Comparison of ENCODE assay signal across 1 cellular context in the genomic region with DNA sequence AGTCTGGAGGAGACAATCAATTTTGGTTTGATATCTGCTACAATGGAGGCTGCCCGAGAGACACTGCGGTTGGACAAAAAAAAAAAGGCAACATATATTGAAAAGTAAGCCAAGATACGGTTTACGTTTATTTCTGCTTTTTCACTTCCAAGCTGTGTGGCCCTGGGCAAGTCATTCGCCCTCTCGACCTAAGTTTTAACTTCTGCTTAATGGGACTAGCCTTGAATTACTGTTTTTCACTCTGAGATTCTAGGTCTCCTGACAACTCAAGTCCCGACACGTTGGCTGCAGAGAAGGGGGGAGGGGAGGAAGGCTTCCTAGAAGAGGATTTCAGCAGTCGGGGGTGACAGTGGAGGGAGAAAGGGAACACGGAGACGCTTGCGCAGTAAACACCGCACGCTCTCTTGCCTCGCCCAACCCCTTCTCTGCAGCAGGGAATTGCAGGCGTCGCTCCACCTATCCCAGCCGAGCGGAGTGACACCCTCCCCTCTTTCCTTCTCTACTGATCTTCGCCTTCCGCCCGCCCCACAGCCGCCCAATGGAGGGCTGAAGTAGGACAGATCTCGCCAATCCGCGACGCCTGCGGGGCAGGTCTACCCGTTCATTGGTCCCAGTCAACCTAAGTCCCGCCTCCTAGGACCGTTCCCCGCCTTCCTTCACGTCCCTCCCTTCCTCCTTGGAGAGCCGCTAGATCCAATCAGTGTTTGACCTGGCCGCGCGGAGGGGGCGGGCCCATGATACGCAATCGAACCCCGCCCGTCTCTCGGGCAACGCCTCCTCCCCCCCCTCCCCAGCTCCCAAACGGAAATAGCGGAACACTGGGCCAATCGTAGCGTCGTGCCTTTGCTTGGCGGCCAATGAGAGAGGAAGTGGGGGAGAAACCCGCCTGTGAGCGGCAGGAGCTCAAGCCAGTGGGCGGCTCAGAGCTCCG.
TF ChIP-seq lines count a peak whose summit lies in the region.

No MANE protein-coding gene starts in this region.

TF ChIP-seq in HEK293, 187 proteins besides CTCF, POLR2A, EP300 and RAD21 (continued from another document and continues in another):
- TF ChIP-seq, protein P1, sequence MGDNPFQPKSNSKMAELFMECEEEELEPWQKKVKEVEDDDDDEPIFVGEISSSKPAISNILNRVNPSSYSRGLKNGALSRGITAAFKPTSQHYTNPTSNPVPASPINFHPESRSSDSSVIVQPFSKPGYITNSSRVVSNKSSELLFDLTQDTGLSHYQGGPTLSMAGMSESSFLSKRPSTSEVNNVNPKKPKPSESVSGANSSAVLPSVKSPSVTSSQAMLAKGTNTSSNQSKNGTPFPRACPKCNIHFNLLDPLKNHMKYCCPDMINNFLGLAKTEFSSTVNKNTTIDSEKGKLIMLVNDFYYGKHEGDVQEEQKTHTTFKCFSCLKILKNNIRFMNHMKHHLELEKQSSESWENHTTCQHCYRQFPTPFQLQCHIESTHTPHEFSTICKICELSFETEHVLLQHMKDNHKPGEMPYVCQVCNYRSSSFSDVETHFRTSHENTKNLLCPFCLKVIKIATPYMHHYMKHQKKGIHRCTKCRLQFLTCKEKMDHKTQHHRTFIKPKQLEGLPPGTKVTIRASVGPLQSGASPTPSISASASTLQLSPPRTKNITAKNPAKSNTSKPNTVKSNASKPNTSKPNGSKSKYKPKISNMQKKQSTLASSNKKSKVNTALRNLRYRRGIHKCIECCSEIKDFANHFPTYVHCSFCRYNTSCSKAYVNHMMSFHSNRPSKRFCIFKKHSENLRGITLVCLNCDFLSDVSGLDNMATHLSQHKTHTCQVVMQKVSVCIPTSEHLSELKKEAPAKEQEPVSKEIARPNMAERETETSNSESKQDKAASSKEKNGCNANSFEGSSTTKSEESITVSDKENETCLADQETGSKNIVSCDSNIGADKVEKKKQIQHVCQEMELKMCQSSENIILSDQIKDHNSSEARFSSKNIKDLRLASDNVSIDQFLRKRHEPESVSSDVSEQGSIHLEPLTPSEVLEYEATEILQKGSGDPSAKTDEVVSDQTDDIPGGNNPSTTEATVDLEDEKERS (tag by site-specific recombination; IDR thresholded peaks at IDR 0.05), result peak; percentile 74
- TF ChIP-seq KLF9 (tag by site-specific recombination; IDR thresholded peaks at IDR 0.05; ENCODE audit: low read depth) (peak; percentile 91), SP7 (tag by site-specific recombination; IDR thresholded peaks at IDR 0.05) (peak; percentile 43; the same call in 1 of the 2 replicates), KLF7 (tag by site-specific recombination; IDR thresholded peaks at IDR 0.05; ENCODE audit: borderline replicate concordance) (peak; percentile 27; the same call in 1 of the 2 replicates), EGR2 (tag by site-specific recombination; IDR thresholded peaks at IDR 0.05; ENCODE audit: low read depth) (peak; percentile 54), GFI1B (tag by site-specific recombination; IDR thresholded peaks at IDR 0.05) (0 out of 2 replicates have a peak, but pooled peaks have one; percentile 25), ZNF610 (tag by site-specific recombination; IDR thresholded peaks at IDR 0.05; ENCODE audit: borderline replicate concordance) (no peak), ZNF10 (tag by site-specific recombination; IDR thresholded peaks at IDR 0.05) (peak; percentile 64), ZSCAN30 (tag by site-specific recombination; IDR thresholded peaks at IDR 0.05) (peak; percentile 42), TRIM28 (IDR thresholded peaks at IDR 0.05; ENCODE audit: borderline replicate concordance, low read length) (peak; percentile 68; the same call in 1 of the 2 replicates), ZNF530 (tag by site-specific recombination; IDR thresholded peaks at IDR 0.05; ENCODE audit: low read depth) (no peak), ZBTB8A (tag by site-specific recombination; IDR thresholded peaks at IDR 0.05) (peak; percentile 97), OVOL3 (tag by site-specific recombination; IDR thresholded peaks at IDR 0.05) (peak; percentile 97), ZBTB20 (tag by site-specific recombination; IDR thresholded peaks at IDR 0.05) (peak; percentile 14; the same call in 1 of the 2 replicates), KLF10 (tag by site-specific recombination; IDR thresholded peaks at IDR 0.05) (peak; percentile 61; the same call in 1 of the 2 replicates), ZFHX2 (tag by site-specific recombination; conservative IDR thresholded peaks at IDR 0.05) (peak; percentile 69), MZF1 (tag by site-specific recombination; IDR thresholded peaks at IDR 0.05; ENCODE audit: borderline replicate concordance) (peak; percentile 81; the same call in 1 of the 2 replicates), ZSCAN16 (tag by site-specific recombination; IDR thresholded peaks at IDR 0.05) (no peak), ZNF223 (tag by site-specific recombination; IDR thresholded peaks at IDR 0.05) (no peak)
- TF ChIP-seq, protein P2, sequence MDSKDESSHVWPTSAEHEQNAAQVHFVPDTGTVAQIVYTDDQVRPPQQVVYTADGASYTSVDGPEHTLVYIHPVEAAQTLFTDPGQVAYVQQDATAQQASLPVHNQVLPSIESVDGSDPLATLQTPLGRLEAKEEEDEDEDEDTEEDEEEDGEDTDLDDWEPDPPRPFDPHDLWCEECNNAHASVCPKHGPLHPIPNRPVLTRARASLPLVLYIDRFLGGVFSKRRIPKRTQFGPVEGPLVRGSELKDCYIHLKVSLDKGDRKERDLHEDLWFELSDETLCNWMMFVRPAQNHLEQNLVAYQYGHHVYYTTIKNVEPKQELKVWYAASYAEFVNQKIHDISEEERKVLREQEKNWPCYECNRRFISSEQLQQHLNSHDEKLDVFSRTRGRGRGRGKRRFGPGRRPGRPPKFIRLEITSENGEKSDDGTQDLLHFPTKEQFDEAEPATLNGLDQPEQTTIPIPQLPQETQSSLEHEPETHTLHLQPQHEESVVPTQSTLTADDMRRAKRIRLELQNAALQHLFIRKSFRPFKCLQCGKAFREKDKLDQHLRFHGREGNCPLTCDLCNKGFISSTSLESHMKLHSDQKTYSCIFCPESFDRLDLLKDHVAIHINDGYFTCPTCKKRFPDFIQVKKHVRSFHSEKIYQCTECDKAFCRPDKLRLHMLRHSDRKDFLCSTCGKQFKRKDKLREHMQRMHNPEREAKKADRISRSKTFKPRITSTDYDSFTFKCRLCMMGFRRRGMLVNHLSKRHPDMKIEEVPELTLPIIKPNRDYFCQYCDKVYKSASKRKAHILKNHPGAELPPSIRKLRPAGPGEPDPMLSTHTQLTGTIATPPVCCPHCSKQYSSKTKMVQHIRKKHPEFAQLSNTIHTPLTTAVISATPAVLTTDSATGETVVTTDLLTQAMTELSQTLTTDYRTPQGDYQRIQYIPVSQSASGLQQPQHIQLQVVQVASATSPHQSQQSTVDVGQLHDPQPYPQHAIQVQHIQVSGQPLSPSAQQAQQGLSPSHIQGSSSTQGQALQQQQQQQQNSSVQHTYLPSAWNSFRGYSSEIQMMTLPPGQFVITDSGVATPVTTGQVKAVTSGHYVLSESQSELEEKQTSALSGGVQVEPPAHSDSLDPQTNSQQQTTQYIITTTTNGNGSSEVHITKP (tag by site-specific recombination; IDR thresholded peaks at IDR 0.05), result peak; percentile 13; the same call in 1 of the 2 replicates
- TF ChIP-seq, protein P3, sequence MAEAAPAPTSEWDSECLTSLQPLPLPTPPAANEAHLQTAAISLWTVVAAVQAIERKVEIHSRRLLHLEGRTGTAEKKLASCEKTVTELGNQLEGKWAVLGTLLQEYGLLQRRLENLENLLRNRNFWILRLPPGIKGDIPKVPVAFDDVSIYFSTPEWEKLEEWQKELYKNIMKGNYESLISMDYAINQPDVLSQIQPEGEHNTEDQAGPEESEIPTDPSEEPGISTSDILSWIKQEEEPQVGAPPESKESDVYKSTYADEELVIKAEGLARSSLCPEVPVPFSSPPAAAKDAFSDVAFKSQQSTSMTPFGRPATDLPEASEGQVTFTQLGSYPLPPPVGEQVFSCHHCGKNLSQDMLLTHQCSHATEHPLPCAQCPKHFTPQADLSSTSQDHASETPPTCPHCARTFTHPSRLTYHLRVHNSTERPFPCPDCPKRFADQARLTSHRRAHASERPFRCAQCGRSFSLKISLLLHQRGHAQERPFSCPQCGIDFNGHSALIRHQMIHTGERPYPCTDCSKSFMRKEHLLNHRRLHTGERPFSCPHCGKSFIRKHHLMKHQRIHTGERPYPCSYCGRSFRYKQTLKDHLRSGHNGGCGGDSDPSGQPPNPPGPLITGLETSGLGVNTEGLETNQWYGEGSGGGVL (tag by site-specific recombination; IDR thresholded peaks at IDR 0.05), result peak; percentile 62; the same call in 1 of the 2 replicates
- TF ChIP-seq, protein P4, sequence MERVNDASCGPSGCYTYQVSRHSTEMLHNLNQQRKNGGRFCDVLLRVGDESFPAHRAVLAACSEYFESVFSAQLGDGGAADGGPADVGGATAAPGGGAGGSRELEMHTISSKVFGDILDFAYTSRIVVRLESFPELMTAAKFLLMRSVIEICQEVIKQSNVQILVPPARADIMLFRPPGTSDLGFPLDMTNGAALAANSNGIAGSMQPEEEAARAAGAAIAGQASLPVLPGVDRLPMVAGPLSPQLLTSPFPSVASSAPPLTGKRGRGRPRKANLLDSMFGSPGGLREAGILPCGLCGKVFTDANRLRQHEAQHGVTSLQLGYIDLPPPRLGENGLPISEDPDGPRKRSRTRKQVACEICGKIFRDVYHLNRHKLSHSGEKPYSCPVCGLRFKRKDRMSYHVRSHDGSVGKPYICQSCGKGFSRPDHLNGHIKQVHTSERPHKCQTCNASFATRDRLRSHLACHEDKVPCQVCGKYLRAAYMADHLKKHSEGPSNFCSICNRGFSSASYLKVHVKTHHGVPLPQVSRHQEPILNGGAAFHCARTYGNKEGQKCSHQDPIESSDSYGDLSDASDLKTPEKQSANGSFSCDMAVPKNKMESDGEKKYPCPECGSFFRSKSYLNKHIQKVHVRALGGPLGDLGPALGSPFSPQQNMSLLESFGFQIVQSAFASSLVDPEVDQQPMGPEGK (tag by site-specific recombination; IDR thresholded peaks at IDR 0.05), result peak; percentile 88
- TF ChIP-seq, protein P5, sequence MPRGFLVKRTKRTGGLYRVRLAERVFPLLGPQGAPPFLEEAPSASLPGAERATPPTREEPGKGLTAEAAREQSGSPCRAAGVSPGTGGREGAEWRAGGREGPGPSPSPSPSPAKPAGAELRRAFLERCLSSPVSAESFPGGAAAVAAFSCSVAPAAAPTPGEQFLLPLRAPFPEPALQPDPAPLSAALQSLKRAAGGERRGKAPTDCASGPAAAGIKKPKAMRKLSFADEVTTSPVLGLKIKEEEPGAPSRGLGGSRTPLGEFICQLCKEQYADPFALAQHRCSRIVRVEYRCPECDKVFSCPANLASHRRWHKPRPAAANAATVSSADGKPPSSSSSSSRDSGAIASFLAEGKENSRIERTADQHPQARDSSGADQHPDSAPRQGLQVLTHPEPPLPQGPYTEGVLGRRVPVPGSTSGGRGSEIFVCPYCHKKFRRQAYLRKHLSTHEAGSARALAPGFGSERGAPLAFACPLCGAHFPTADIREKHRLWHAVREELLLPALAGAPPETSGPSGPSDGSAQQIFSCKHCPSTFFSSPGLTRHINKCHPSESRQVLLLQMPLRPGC (tag by site-specific recombination; IDR thresholded peaks at IDR 0.05), result peak; percentile 46; the same call in 1 of the 2 replicates
- TF ChIP-seq, protein P6, sequence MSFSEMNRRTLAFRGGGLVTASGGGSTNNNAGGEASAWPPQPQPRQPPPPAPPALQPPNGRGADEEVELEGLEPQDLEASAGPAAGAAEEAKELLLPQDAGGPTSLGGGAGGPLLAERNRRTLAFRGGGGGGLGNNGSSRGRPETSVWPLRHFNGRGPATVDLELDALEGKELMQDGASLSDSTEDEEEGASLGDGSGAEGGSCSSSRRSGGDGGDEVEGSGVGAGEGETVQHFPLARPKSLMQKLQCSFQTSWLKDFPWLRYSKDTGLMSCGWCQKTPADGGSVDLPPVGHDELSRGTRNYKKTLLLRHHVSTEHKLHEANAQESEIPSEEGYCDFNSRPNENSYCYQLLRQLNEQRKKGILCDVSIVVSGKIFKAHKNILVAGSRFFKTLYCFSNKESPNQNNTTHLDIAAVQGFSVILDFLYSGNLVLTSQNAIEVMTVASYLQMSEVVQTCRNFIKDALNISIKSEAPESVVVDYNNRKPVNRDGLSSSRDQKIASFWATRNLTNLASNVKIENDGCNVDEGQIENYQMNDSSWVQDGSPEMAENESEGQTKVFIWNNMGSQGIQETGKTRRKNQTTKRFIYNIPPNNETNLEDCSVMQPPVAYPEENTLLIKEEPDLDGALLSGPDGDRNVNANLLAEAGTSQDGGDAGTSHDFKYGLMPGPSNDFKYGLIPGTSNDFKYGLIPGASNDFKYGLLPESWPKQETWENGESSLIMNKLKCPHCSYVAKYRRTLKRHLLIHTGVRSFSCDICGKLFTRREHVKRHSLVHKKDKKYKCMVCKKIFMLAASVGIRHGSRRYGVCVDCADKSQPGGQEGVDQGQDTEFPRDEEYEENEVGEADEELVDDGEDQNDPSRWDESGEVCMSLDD (tag by site-specific recombination; IDR thresholded peaks at IDR 0.05), result peak; percentile 59; the same call in 1 of the 2 replicates
- TF ChIP-seq, protein P7, sequence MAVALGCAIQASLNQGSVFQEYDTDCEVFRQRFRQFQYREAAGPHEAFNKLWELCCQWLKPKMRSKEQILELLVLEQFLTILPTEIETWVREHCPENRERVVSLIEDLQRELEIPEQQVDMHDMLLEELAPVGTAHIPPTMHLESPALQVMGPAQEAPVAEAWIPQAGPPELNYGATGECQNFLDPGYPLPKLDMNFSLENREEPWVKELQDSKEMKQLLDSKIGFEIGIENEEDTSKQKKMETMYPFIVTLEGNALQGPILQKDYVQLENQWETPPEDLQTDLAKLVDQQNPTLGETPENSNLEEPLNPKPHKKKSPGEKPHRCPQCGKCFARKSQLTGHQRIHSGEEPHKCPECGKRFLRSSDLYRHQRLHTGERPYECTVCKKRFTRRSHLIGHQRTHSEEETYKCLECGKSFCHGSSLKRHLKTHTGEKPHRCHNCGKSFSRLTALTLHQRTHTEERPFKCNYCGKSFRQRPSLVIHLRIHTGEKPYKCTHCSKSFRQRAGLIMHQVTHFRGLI (tag by site-specific recombination; IDR thresholded peaks at IDR 0.05), result peak; percentile 89
- TF ChIP-seq, protein P8, sequence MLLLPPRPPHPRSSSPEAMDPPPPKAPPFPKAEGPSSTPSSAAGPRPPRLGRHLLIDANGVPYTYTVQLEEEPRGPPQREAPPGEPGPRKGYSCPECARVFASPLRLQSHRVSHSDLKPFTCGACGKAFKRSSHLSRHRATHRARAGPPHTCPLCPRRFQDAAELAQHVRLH (tag by site-specific recombination; IDR thresholded peaks at IDR 0.05), result peak; percentile 11; the same call in 1 of the 2 replicates
